ENCODE assay signal across 8 cellular contexts in the genomic region with DNA sequence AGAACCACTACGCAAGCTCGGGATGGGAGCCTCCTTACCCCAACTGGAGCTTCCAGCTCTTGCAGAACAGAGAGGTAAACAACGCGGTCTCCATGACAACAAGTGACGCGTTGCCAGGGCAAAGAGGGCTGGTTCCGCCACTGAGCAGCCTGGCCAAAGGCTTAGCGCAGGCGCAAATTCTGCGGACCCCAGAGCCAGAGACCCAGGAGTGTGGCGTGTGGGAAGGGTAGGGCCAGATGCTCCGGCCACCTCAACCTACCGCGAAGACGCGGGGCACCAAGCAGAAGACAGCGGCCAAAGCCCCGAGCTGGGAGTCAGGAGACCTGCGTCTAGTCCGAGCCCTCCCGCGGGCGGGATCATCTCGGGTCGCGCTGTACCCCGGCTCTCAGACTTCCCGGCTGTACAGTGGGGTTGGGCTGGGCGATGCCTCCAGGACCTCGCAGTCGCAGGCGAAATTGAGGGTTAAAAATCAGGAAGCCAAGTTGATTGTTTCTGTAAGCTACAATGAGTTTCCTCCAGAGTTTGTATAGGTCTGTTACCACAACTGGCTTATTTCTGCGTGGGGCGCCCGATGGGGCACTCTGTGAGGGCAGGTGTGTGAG. TPM values are rescaled to one million over a fixed set of nuclear protein-coding genes. Genes with fewer than 3 reads are reported as not detected.
DNase-seq lines count a peak whose midpoint lies in the region; ATAC-seq, FAIRE-seq and TF ChIP-seq lines count a peak whose summit lies in the region.

TSS of gene TEKT1 (minus strand) at position 68 of the 602 bp plus-strand sequence. CDS start 1,353 bp downstream, outside the sequence.

- RAD21 ChIA-PET in GM12878 (lab: Charles Lee; ENCODE audit: unreplicated experiment): no interaction called here

- peak within 1 kb of the TSS; percentile 12; the same call in 1 of the 2 replicates for H3K4me3 ChIP-seq in AG04449 (ENCODE audit: low read depth, low read length)
- no peak within 1 kb of the TSS for H3K4me3 ChIP-seq in GM12878
- no peak within 1 kb of the TSS for H3K4me3 ChIP-seq in uterus

- H3K4me3 Mint-ChIP-seq in T-helper 1 cell treated with Interleukin-12 subunit alpha and Interleukin-12 subunit beta and Interleukin-4 antibody, amounts not matched to agents 30 μg/mL and 1 μg/mL, for 36 hours: peak within 1 kb of the TSS; percentile 77

- intact Hi-C loops in GM12878 (cut with micrococcal nuclease; ENCODE audit: unreplicated experiment) (no loop called here), uterus (cut with DNase I; ENCODE audit: low total_unique reads) (no loop called here)

- H3K36me3 ChIP-seq in GM12878 (ENCODE audit: control insufficient read depth in 2 of 2, insufficient read depth in 2 of 2, low read length in 1 of 2): no peaks in the 10 kb centered on the region
- H3K36me3 ChIP-seq in uterus: no peaks in the 10 kb centered on the region

- H3K36me3 Mint-ChIP-seq in T-helper 1 cell treated with Interleukin-12 subunit alpha and Interleukin-12 subunit beta and Interleukin-4 antibody, amounts not matched to agents 30 μg/mL and 1 μg/mL, for 36 hours (ENCODE audit: low read depth): no peaks in the 10 kb centered on the region

- TF ChIP-seq EP300 in GM12878 (IDR thresholded peaks at IDR 0.05; ENCODE audit: borderline replicate concordance in 1 of 2, control insufficient read depth in 1 of 2, low read depth in 2 of 2, low read length in 2 of 2): no peak

- peaks cover 9% of the 10 kb centered on the region for H3K4me1 Mint-ChIP-seq in T-helper 1 cell treated with Interleukin-12 subunit alpha and Interleukin-12 subunit beta and Interleukin-4 antibody, amounts not matched to agents 30 μg/mL and 1 μg/mL, for 36 hours (ENCODE audit: low read depth)

- no TSS peak for BruUV-seq in GM12878 (replicated peaks; lab: Mats Ljungman, UMichigan)

- WGBS in GM12878 (ENCODE audit: insufficient coverage, insufficient replicate concordance, low lambda C conversion rate, missing lambda C conversion rate): 9% methylated on average over 35 of the region's 35 CpGs

- no peak for TF ChIP-seq RAD21 in GM12878 (IDR thresholded peaks at IDR 0.05; ENCODE audit: insufficient read depth, low read depth, low read length)

- H3K27me3 ChIP-seq in GM12878 (replicated peaks in 1 of 2; ENCODE audit: control insufficient read depth in 2 of 2, insufficient read depth in 2 of 2, low read length in 1 of 2) (peaks cover 7 to 12% of the 10 kb centered on the region in 2 experiments), uterus (peaks cover 0 to 9% of the 10 kb centered on the region in 2 donors)

- H3K4me1 ChIP-seq in GM12878 (ENCODE audit: control insufficient read depth, insufficient read depth, low read length) (no peaks in the 10 kb centered on the region), uterus (no peaks in the 10 kb centered on the region)

- CTCF ChIA-PET in AG04449 (lab: Yijun Ruan, JAX): interaction anchor here (4.0 kb wide), 1 partner anchor 12 kb away, joined by 27 read pairs; no protein-coding TSS in a partner anchor
- CTCF ChIA-PET in GM12878 (lab: Yijun Ruan, JAX): interaction anchor here (3.7 kb wide), 1 partner anchor 11 kb away, joined by 23 read pairs; no protein-coding TSS in a partner anchor

- H3K27me3 Mint-ChIP-seq in T-helper 1 cell treated with Interleukin-12 subunit alpha and Interleukin-12 subunit beta and Interleukin-4 antibody, amounts not matched to agents 30 μg/mL and 1 μg/mL, for 36 hours (ENCODE audit: low read depth): peaks cover 74% of the 10 kb centered on the region

- no peak within 1 kb of the TSS for H3K27ac ChIP-seq in GM12878 (ENCODE audit: control insufficient read depth, insufficient read depth)
- no peak within 1 kb of the TSS for H3K27ac ChIP-seq in uterus

- no peak within 1 kb of the TSS for H3K9ac ChIP-seq in GM12878 (ENCODE audit: control insufficient read depth, insufficient read depth, low read length)

- H4K20me1 ChIP-seq in GM12878 (ENCODE audit: control insufficient read depth, insufficient read depth): no peaks in the 10 kb centered on the region

- no peak for FAIRE-seq in GM12878 (lab: Jason Lieb, UNC)

- TF ChIP-seq POLR2A in GM12878 (IDR thresholded peaks at IDR 0.05; ENCODE audit: low read depth, low read length) (no peak), uterus (IDR thresholded peaks at IDR 0.05) (no peak)

- TF ChIP-seq CTCF in AG04449 (IDR thresholded peaks at IDR 0.05; ENCODE audit: insufficient read depth, low read length, missing control alignments) (no peak), GM12878 (IDR thresholded peaks at IDR 0.05 in 2 of 3, conservative IDR thresholded peaks at IDR 0.05 in 1 of 3; ENCODE audit: control insufficient read depth in 2 of 3, extremely low read depth in 1 of 3, insufficient read depth in 1 of 3, low read depth in 3 of 3, low read length in 3 of 3) (no peak), uterus (IDR thresholded peaks at IDR 0.05) (no peak)

- peak; percentile 83 for ATAC-seq in GM12878
- no peak for ATAC-seq in GM18870 (IDR thresholded peaks at IDR 0.05; ENCODE audit: unreplicated experiment)

- H3K9me3 ChIP-seq in GM12878 (replicated peaks; ENCODE audit: control insufficient read depth, insufficient read depth, low read length) (no peaks in the 10 kb centered on the region), uterus (no peaks in the 10 kb centered on the region)

- peak within 1 kb of the TSS; percentile 50 for H3K4me2 ChIP-seq in GM12878 (ENCODE audit: control insufficient read depth, insufficient read depth)

- SMC1A ChIA-PET in GM12878 (lab: Charles Lee; ENCODE audit: uncharacterized antibody, unreplicated experiment): interaction anchor here (1.8 to 2.6 kb wide), 2 partner anchors 12 to 165 kb away, joined by 3 to 9 read pairs; no protein-coding TSS in a partner anchor

- no peak within 1 kb of the TSS for H3K27ac Mint-ChIP-seq in T-helper 1 cell treated with Interleukin-12 subunit alpha and Interleukin-12 subunit beta and Interleukin-4 antibody, amounts not matched to agents 30 μg/mL and 1 μg/mL, for 36 hours

- DNase-seq in AG04449 (ENCODE audit: low read depth, low spot score): no peak
- peak; percentile 48 for DNase-seq in H4 (ENCODE audit: low spot score)
- DNase-seq in GM12878 (ENCODE audit: low read depth, low spot score): no peak
- DNase-seq in hypothalamus (lab: John Stamatoyannopoulos, UW): peak in 49 of 51 donors; percentile 1 to 84 (median 58)
- DNase-seq in renal cortical epithelial cell (ENCODE audit: low read depth): peak; percentile 84
- DNase-seq in uterus: peak; percentile 38 to 52

- H2AFZ ChIP-seq in GM12878 (ENCODE audit: control insufficient read depth, low read depth, low read length): no peak within 1 kb of the TSS

- POLR2A ChIA-PET in AG04449 (lab: Yijun Ruan, JAX): no interaction called here
- POLR2A ChIA-PET in GM12878 (lab: Charles Lee): no interaction called here

- no peaks in the 10 kb centered on the region for H3K79me2 ChIP-seq in GM12878 (ENCODE audit: control insufficient read depth, insufficient read depth, low read length)

- no peaks in the 10 kb centered on the region for H3K9me3 Mint-ChIP-seq in T-helper 1 cell treated with Interleukin-12 subunit alpha and Interleukin-12 subunit beta and Interleukin-4 antibody, amounts not matched to agents 30 μg/mL and 1 μg/mL, for 36 hours

- in situ Hi-C loops in GM12878 (cut with MboI): no loop called here

TF ChIP-seq in GM12878, 131 proteins besides CTCF, POLR2A, EP300 and RAD21 (continues in another document):
- TF ChIP-seq TCF12 (IDR thresholded peaks at IDR 0.05; ENCODE audit: low read depth, low read length) (no peak), REST (IDR thresholded peaks at IDR 0.05; ENCODE audit: low read depth, low read length) (no peak), BMI1 (IDR thresholded peaks at IDR 0.05; ENCODE audit: borderline replicate concordance) (peak; percentile 87)

RNA-seq across cellular contexts. Expression of gene TEKT1, which starts in this region (rescaled TPM):
- not detected in 2 replicates for total RNA-seq in H4 (2014; rRNA removed; shearing (Covaris generic))
- not detected in 2 replicates for total RNA-seq in GM12878 (2013; cell fraction: nucleolus; rRNA removed)
- total RNA-seq in GM12878 (2014; rRNA removed) (not detected in 2 replicates), GM12878 (2014; rRNA removed; fragmentation: Illumina TruSeq; extraction: Trizol) (not detected in 2 replicates), GM12878 (2021) (not detected in 2 replicates), renal cortical epithelial cell (not detected in 2 replicates), uterus (1 to 10 TPM in 1 of 4 donors, under 1 TPM in 1, not detected in 2; 0.12 to 2.4 TPM)
- not detected for polyA plus RNA-seq in GM12878 (2011; ENCODE audit: low read depth)
- polyA plus RNA-seq in GM12878 (2011; rRNA removed) (not detected in 2 replicates), GM12878 (2014; fragmentation: Illumina TruSeq; extraction: Trizol) (not detected in 2 replicates), GM12878 (2014; fragmentation: Nextera tagmentation; extraction: Ambion mirVana) (not detected), GM12878 (2014; rRNA removed) (not detected in 2 replicates), GM12878 (2016; fragmentation: Nextera tagmentation; extraction: Ambion mirVana) (not detected)
- polyA plus RNA-seq in GM12878 (2011; cell fraction: cytosol; rRNA removed): not detected in 2 replicates
- not detected in 2 replicates for polyA plus RNA-seq in GM12878 (2011; cell fraction: nucleus; rRNA removed)
- polyA plus RNA-seq in GM12878 (2012): not detected in 2 replicates
- polyA minus RNA-seq in GM12878 (2011; rRNA and poly(A)+ RNA removed): 0.15 TPM in 1 of 2 replicates, not detected in the other
- not detected in 2 replicates for polyA minus RNA-seq in GM12878 (2011; cell fraction: cytosol; rRNA and poly(A)+ RNA removed)
- polyA minus RNA-seq in GM12878 (2011; cell fraction: nucleus; rRNA and poly(A)+ RNA removed): not detected in 2 replicates

Comparison
In these comparisons a context has a peak if more than half of its experiments do, and no peak if none do; other contexts are left out.
1. Peak in DNase-seq in H4; RNA of the gene not detected or under 1 TPM.
2. Peak in ATAC-seq and H3K4me2 ChIP-seq in GM12878; RNA of the gene not detected or under 1 TPM.
3. Peak in DNase-seq in renal cortical epithelial cell; RNA of the gene not detected or under 1 TPM.
4. DNase-seq: peak in hypothalamus (49 of 51) and uterus (2 of 2); none in AG04449 (single experiment) and GM12878 (single experiment).